In the genomic region with DNA sequence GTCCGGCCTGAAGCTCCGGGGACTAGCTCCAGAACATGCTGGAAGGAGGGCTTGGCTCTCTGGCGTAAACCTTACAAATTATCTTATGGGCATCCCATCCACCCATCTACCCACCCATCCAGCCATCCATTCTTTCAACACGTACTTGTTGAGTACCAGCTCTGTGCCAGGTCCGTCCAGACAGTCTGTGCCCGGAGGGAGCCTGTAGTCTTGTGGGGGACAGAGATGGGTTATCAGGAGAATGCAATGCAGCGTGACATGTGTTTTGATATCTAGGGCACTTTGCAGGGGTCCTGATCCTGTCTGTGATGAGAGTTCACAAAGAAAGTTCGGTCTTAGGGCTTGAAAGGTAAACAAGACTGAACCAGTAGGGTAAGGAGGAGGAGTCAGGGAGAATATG, we compare ENCODE assay signal across 25 cellular contexts. TPM values are rescaled to one million over a fixed set of nuclear protein-coding genes. Genes with fewer than 3 reads are reported as not detected.
A peak's percentile ranks its signal among the peaks of the same experiment; 100 is the strongest.
DNase-seq lines count a peak whose midpoint lies in the region; ATAC-seq and TF ChIP-seq lines count a peak whose summit lies in the region.
"Had no signal": no experiment of that assay in that cellular context is flagged by ENCODE, and none has a peak within 500 bp of the region (broad histone marks: within the 10 kb centered on the region; RNA-seq: fewer than 3 reads in every experiment).

No MANE protein-coding gene starts in this region.

- TF ChIP-seq CTCF in Caco-2 (IDR thresholded peaks at IDR 0.05; ENCODE audit: insufficient read depth in 1 of 2, low read depth in 1 of 2, low read length in 1 of 2, severe bottlenecking in 1 of 2, unreplicated experiment in 1 of 2): no peak

- H3K9me3 ChIP-seq in Caco-2: no peaks in the 10 kb centered on the region
- H3K9me3 ChIP-seq: A549, BE2C, SK-N-SH had no signal

- H3K27ac Mint-ChIP-seq in activated naive CD8-positive, alpha-beta T cell treated with anti-CD3 and anti-CD28 coated beads, Interleukin-2, amount 10 ng/mL, durations not matched to agents 7 days and 5 days: no peak overlapping the region
- H3K27ac Mint-ChIP-seq in activated naive CD8-positive, alpha-beta T cell treated with anti-CD3 and anti-CD28 coated beads, Interleukin-2, amount 50 U/mL, for 24 hours: no peak overlapping the region
- H3K27ac Mint-ChIP-seq in Caco-2 (ENCODE audit: unreplicated experiment): peak overlapping the region; percentile 10
- H3K27ac Mint-ChIP-seq: CD4-positive, alpha-beta T cell had no signal

- no peaks in the 10 kb centered on the region for H3K27me3 ChIP-seq in Caco-2 (replicated peaks; ENCODE audit: control insufficient read depth, insufficient read depth, low read length)
- H3K27me3 ChIP-seq: BE2C had no signal

- peak; percentile 8 for DNase-seq in activated naive CD8-positive, alpha-beta T cell treated with anti-CD3 and anti-CD28 coated beads, Interleukin-2, amount 10 ng/mL, durations not matched to agents 7 days and 5 days
- DNase-seq in activated naive CD8-positive, alpha-beta T cell treated with anti-CD3 and anti-CD28 coated beads, Interleukin-2, amount 50 U/mL, for 24 hours: no peak
- peak in 1 of 2 experiments; percentile 27 for DNase-seq in Caco-2
- peak; percentile 40 for DNase-seq in amniotic epithelial cell (ENCODE audit: low read depth)
- peak; percentile 68 for DNase-seq in mesenteric fat pad (ENCODE audit: low spot score)
- no peak for DNase-seq in GF-D8 (lab: John Stamatoyannopoulos, UW)
- DNase-seq: BE2C; CD4-positive, alpha-beta T cell; COR-L47; DMS 273 treated with DMSO at 0.1 percent for 48 hours; DMS79 treated with DMSO at 0.1 percent for 48 hours; GM23248; HCEC 1CT; KBM-7; NCI-H1105; NCI-H2029 treated with DMSO at 0.1 percent for 48 hours; NCI-H524 treated with DMSO at 0.1 percent for 48 hours; NCI-H82; PC-9; RPMI8226; SIG-M5; SK-N-SH had no signal

- peaks cover 69% of the 10 kb centered on the region for H3K4me1 ChIP-seq in Caco-2
- H3K4me1 ChIP-seq: A549, BE2C had no signal

- intact Hi-C loops in Caco-2 (cut with micrococcal nuclease; ENCODE audit: unreplicated experiment): no loop called here

- no TSS peak for BruUV-seq in Caco-2 (replicated peaks; lab: Mats Ljungman, UMichigan)

- CTCF ChIA-PET in Caco-2 (lab: Charles Lee): interaction anchor here (0.6 kb wide), 1 partner anchor 25 kb away, joined by 5 read pairs; no protein-coding TSS in a partner anchor

- no peak for ATAC-seq in activated naive CD8-positive, alpha-beta T cell treated with anti-CD3 and anti-CD28 coated beads, Interleukin-2, amount 10 ng/mL, durations not matched to agents 7 days and 5 days (ENCODE audit: low read depth)
- no peak for ATAC-seq in activated naive CD8-positive, alpha-beta T cell treated with anti-CD3 and anti-CD28 coated beads, Interleukin-2, amount 50 U/mL, for 24 hours
- no peak for ATAC-seq in SK-N-SH treated with all-trans-retinoic acid at 6 μM for 48 hours
- ATAC-seq: A549 had no signal

- no peaks in the 10 kb centered on the region for H3K36me3 Mint-ChIP-seq in activated naive CD8-positive, alpha-beta T cell treated with anti-CD3 and anti-CD28 coated beads, Interleukin-2, amount 10 ng/mL, durations not matched to agents 7 days and 5 days
- H3K36me3 Mint-ChIP-seq in activated naive CD8-positive, alpha-beta T cell treated with anti-CD3 and anti-CD28 coated beads, Interleukin-2, amount 50 U/mL, for 24 hours (ENCODE audit: low read depth): no peaks in the 10 kb centered on the region
- no peaks in the 10 kb centered on the region for H3K36me3 Mint-ChIP-seq in Caco-2 (ENCODE audit: insufficient read depth, unreplicated experiment)

- no peaks in the 10 kb centered on the region for H3K36me3 ChIP-seq in Caco-2 (ENCODE audit: control insufficient read depth, insufficient read depth, low read length)
- H3K36me3 ChIP-seq: BE2C had no signal

- peaks cover 8% of the 10 kb centered on the region for H3K27me3 Mint-ChIP-seq in activated naive CD8-positive, alpha-beta T cell treated with anti-CD3 and anti-CD28 coated beads, Interleukin-2, amount 10 ng/mL, durations not matched to agents 7 days and 5 days
- peaks cover 3% of the 10 kb centered on the region for H3K27me3 Mint-ChIP-seq in activated naive CD8-positive, alpha-beta T cell treated with anti-CD3 and anti-CD28 coated beads, Interleukin-2, amount 50 U/mL, for 24 hours
- H3K27me3 Mint-ChIP-seq in Caco-2 (ENCODE audit: insufficient read depth, unreplicated experiment): no peaks in the 10 kb centered on the region

- no peak overlapping the region for H3K4me3 Mint-ChIP-seq in activated naive CD8-positive, alpha-beta T cell treated with anti-CD3 and anti-CD28 coated beads, Interleukin-2, amount 10 ng/mL, durations not matched to agents 7 days and 5 days
- H3K4me3 Mint-ChIP-seq in activated naive CD8-positive, alpha-beta T cell treated with anti-CD3 and anti-CD28 coated beads, Interleukin-2, amount 50 U/mL, for 24 hours: no peak overlapping the region
- no peak overlapping the region for H3K4me3 Mint-ChIP-seq in Caco-2 (ENCODE audit: unreplicated experiment)
- H3K4me3 Mint-ChIP-seq: CD4-positive, alpha-beta T cell had no signal

- no peak overlapping the region for H3K4me3 ChIP-seq in Caco-2 (ENCODE audit: low read depth, low read length)
- H3K4me3 ChIP-seq: A549, GM23248, PC-9 had no signal

- POLR2A ChIA-PET in activated naive CD8-positive, alpha-beta T cell treated with anti-CD3 and anti-CD28 coated beads, Interleukin-2, amount 10 ng/mL, durations not matched to agents 7 days and 5 days (lab: Charles Lee): no interaction called here
- POLR2A ChIA-PET in Caco-2 (lab: Charles Lee): no interaction called here

- no peaks in the 10 kb centered on the region for H3K9me3 Mint-ChIP-seq in activated naive CD8-positive, alpha-beta T cell treated with anti-CD3 and anti-CD28 coated beads, Interleukin-2, amount 10 ng/mL, durations not matched to agents 7 days and 5 days
- H3K9me3 Mint-ChIP-seq in activated naive CD8-positive, alpha-beta T cell treated with anti-CD3 and anti-CD28 coated beads, Interleukin-2, amount 50 U/mL, for 24 hours: no peaks in the 10 kb centered on the region
- H3K9me3 Mint-ChIP-seq in Caco-2 (ENCODE audit: unreplicated experiment): no peaks in the 10 kb centered on the region
- H3K9me3 Mint-ChIP-seq: CD4-positive, alpha-beta T cell had no signal

- H3K4me1 Mint-ChIP-seq in activated naive CD8-positive, alpha-beta T cell treated with anti-CD3 and anti-CD28 coated beads, Interleukin-2, amount 10 ng/mL, durations not matched to agents 7 days and 5 days: peaks cover 8% of the 10 kb centered on the region
- peaks cover 7% of the 10 kb centered on the region for H3K4me1 Mint-ChIP-seq in activated naive CD8-positive, alpha-beta T cell treated with anti-CD3 and anti-CD28 coated beads, Interleukin-2, amount 50 U/mL, for 24 hours
- H3K4me1 Mint-ChIP-seq in Caco-2 (ENCODE audit: low read depth, unreplicated experiment): peaks cover 61% of the 10 kb centered on the region

TF ChIP-seq in SK-N-SH treated with all-trans-retinoic acid at 6 μM for 48 hours, 23 proteins besides CTCF, POLR2A, EP300 and RAD21:
- TF ChIP-seq BACH2 (CRISPR knock-in tag; IDR thresholded peaks at IDR 0.05; ENCODE audit: borderline replicate concordance): no peak
- TF ChIP-seq OSR1 (CRISPR knock-in tag; IDR thresholded peaks at IDR 0.05): no peak
- no peak for TF ChIP-seq ZFP3 (CRISPR knock-in tag; IDR thresholded peaks at IDR 0.05)
- no peak for TF ChIP-seq TOX (CRISPR knock-in tag; IDR thresholded peaks at IDR 0.05; ENCODE audit: borderline replicate concordance)
- TF ChIP-seq RARB (CRISPR knock-in tag; IDR thresholded peaks at IDR 0.05): no peak
- no peak for TF ChIP-seq ZNF8 (CRISPR knock-in tag; IDR thresholded peaks at IDR 0.05)
- TF ChIP-seq, protein P1, sequence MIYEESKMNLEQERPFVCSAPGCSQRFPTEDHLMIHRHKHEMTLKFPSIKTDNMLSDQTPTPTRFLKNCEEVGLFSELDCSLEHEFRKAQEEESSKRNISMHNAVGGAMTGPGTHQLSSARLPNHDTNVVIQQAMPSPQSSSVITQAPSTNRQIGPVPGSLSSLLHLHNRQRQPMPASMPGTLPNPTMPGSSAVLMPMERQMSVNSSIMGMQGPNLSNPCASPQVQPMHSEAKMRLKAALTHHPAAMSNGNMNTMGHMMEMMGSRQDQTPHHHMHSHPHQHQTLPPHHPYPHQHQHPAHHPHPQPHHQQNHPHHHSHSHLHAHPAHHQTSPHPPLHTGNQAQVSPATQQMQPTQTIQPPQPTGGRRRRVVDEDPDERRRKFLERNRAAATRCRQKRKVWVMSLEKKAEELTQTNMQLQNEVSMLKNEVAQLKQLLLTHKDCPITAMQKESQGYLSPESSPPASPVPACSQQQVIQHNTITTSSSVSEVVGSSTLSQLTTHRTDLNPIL (CRISPR knock-in tag; IDR thresholded peaks at IDR 0.05; ENCODE audit: low read depth): no peak
- TF ChIP-seq, protein P2, sequence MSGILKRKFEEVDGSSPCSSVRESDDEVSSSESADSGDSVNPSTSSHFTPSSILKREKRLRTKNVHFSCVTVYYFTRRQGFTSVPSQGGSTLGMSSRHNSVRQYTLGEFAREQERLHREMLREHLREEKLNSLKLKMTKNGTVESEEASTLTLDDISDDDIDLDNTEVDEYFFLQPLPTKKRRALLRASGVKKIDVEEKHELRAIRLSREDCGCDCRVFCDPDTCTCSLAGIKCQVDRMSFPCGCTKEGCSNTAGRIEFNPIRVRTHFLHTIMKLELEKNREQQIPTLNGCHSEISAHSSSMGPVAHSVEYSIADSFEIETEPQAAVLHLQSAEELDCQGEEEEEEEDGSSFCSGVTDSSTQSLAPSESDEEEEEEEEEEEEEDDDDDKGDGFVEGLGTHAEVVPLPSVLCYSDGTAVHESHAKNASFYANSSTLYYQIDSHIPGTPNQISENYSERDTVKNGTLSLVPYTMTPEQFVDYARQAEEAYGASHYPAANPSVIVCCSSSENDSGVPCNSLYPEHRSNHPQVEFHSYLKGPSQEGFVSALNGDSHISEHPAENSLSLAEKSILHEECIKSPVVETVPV (CRISPR knock-in tag; IDR thresholded peaks at IDR 0.05): no peak
- no peak for TF ChIP-seq ZFP30 (CRISPR knock-in tag; IDR thresholded peaks at IDR 0.05)
- no peak for TF ChIP-seq PPARA (CRISPR knock-in tag; IDR thresholded peaks at IDR 0.05; ENCODE audit: borderline replicate concordance)

RNA-seq across cellular contexts. Expression of a gene that starts 4.1 kb away (rescaled TPM):
- total RNA-seq in activated naive CD8-positive, alpha-beta T cell treated with anti-CD3 and anti-CD28 coated beads, Interleukin-2, amount 10 ng/mL, durations not matched to agents 7 days and 5 days: not detected
- total RNA-seq in Caco-2 (2022) (0.42 and 0.57 TPM in 2 replicates), mesenteric fat pad (0.10 TPM)
- total RNA-seq: CD4-positive, alpha-beta T cell; GM23248; HT-29; PC-9 had no signal

RNA-seq across cellular contexts. Expression of a gene that starts 36.8 kb away (rescaled TPM):
- not detected for total RNA-seq in activated naive CD8-positive, alpha-beta T cell treated with anti-CD3 and anti-CD28 coated beads, Interleukin-2, amount 10 ng/mL, durations not matched to agents 7 days and 5 days
- total RNA-seq in Caco-2 (2022) (0.26 and 0.48 TPM in 2 replicates), mesenteric fat pad (not detected)
- total RNA-seq: CD4-positive, alpha-beta T cell; GM23248; HT-29; PC-9 had no signal

Comparison
In these comparisons a context has a peak if more than half of its experiments do, and no peak if none do; other contexts are left out.
1. DNase-seq: peak in activated naive CD8-positive, alpha-beta T cell treated with anti-CD3 and anti-CD28 coated beads, Interleukin-2, amount 10 ng/mL, durations not matched to agents 7 days and 5 days (single experiment), amniotic epithelial cell (single experiment) and mesenteric fat pad (single experiment); none in activated naive CD8-positive, alpha-beta T cell treated with anti-CD3 and anti-CD28 coated beads, Interleukin-2, amount 50 U/mL, for 24 hours (single experiment) and GF-D8 (single experiment).